In genomic region chr2:22301251-22301650, GRCh38 we compare ENCODE assay signal across 6 cellular contexts.
"Had no signal": no experiment of that assay in that cellular context is flagged by ENCODE, and none has a peak within 500 bp of the region (broad histone marks: within the 10 kb centered on the region; RNA-seq: fewer than 3 reads in every experiment).

No MANE protein-coding gene starts in this region.

- H3K36me3 Mint-ChIP-seq: IgD-negative memory B cell had no signal

- H3K4me1 Mint-ChIP-seq: IgD-negative memory B cell had no signal

- ATAC-seq: HepG2, K562 had no signal

- H3K9me3 Mint-ChIP-seq: IgD-negative memory B cell had no signal

- H3K27me3 Mint-ChIP-seq: IgD-negative memory B cell had no signal

- DNase-seq: IMR-90, KBM-7 had no signal

- H3K27ac ChIP-seq: HL-60 had no signal

- H3K4me3 Mint-ChIP-seq: IgD-negative memory B cell had no signal

- H3K4me3 ChIP-seq: K562 had no signal

- H3K27ac Mint-ChIP-seq: IgD-negative memory B cell had no signal
